34 cellular contexts compared by ENCODE assay signal in genomic region chrX:105317117-105317516, GRCh38.
"Had no signal": no experiment of that assay in that cellular context is flagged by ENCODE, and none has a peak within 500 bp of the region (broad histone marks: within the 10 kb centered on the region; RNA-seq: fewer than 3 reads in every experiment).

No MANE protein-coding gene starts in this region.

- H3K4me3 ChIP-seq: MG63 had no signal

- H3K9me3 ChIP-seq: MG63 had no signal

- H3K36me3 ChIP-seq: MG63 had no signal

- DNase-seq: Kasumi-1, MG63, MM.1S, MV-4-11, NCI-H1048, NCI-H1092, NCI-H1092 treated with DMSO at 0.1 percent for 48 hours, NCI-H1105, NCI-H1105 treated with DMSO at 0.1 percent for 48 hours, NCI-H1417, NCI-H1417 treated with DMSO at 0.1 percent for 48 hours, NCI-H1436, NCI-H1436 treated with DMSO at 0.1 percent for 48 hours, NCI-H146, NCI-H1694, NCI-H1694 treated with DMSO at 0.1 percent for 48 hours, NCI-H187, NCI-H187 treated with DMSO at 0.1 percent for 48 hours, NCI-H1930, NCI-H2029, NCI-H2029 treated with DMSO at 0.1 percent for 48 hours, NCI-H2081, NCI-H2081 treated with DMSO at 0.1 percent for 48 hours, NCI-H2107, NCI-H2171, NCI-H2171 treated with DMSO at 0.1 percent for 48 hours, NCI-H2227 treated with DMSO at 0.1 percent for 48 hours, NCI-H226, NCI-H345, NCI-H446, NCI-H446 treated with DMSO at 0.1 percent for 48 hours, NCI-H510A, NCI-H510A treated with DMSO at 0.1 percent for 48 hours, NCI-H524 treated with DMSO at 0.1 percent for 48 hours had no signal

- H3K27me3 ChIP-seq: MG63 had no signal
